Comparison of ENCODE assay signal across 8 cellular contexts in the genomic region with DNA sequence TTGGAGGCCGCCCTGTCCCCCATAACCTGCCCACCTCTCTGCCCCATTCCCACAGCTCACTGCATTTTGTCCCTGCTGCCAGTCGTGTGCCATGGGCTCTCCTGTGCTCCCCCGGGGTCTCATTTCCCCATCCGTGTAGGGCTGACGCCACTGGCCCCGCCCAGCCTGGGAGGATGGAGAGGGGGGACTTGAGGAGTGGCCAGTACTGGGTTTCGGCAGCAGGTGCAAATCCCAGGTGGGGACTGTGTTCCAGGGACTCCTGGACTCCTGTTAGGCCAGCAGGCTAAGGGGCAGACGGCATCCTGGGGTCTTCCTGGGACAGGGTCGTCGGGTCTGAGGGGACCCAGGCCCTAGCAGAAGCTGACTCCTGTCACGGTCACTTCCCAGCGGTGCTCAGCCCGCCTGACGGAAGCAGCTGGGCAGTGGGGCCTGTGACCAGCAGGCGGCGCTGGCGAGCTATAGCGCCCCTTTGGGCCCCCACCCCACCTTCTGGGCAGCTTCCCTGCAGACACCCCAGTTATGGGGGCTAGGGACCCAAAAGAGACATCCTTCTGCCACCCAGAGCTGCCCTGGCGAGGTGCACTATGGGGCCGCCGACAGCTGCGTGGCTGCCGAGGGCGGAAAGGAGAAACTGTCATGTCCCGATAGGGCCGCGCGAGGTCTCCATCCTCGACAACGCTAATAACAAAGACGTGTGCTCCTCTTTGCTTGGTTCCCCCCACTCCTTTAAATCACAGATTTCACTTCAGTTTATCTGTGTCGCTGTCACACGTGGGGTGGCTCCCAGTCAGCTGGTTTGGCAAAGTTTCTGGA. TPM values are rescaled to one million over a fixed set of nuclear protein-coding genes. Genes with fewer than 3 reads are reported as not detected.
DNase-seq lines count a peak whose midpoint lies in the region; ATAC-seq and TF ChIP-seq lines count a peak whose summit lies in the region.

No MANE protein-coding gene starts in this region.

- H3K36me3 Mint-ChIP-seq in Calu3 (ENCODE audit: insufficient read depth, unreplicated experiment): peaks cover 21% of the 10 kb centered on the region
- H3K36me3 Mint-ChIP-seq in activated naive CD8-positive, alpha-beta T cell treated with anti-CD3 and anti-CD28 coated beads for 36 hours: no peaks in the 10 kb centered on the region

- H3K4me3 ChIP-seq in SK-N-SH (ENCODE audit: low read depth in 2 of 2, low read length in 1 of 2) (peak overlapping the region; percentile 47 to 74), prostate gland (peak overlapping the region; percentile 11 to 21), uterus (peak overlapping the region; percentile 0 to 34)

- H3K4me3 Mint-ChIP-seq in Calu3 (ENCODE audit: low read depth, unreplicated experiment): peak overlapping the region; percentile 62
- peak overlapping the region; percentile 64 for H3K4me3 Mint-ChIP-seq in activated naive CD8-positive, alpha-beta T cell treated with anti-CD3 and anti-CD28 coated beads for 36 hours

- H3K9me3 Mint-ChIP-seq in Calu3 (ENCODE audit: low read depth, unreplicated experiment): no peaks in the 10 kb centered on the region
- H3K9me3 Mint-ChIP-seq in activated naive CD8-positive, alpha-beta T cell treated with anti-CD3 and anti-CD28 coated beads for 36 hours: no peaks in the 10 kb centered on the region

- TF ChIP-seq RAD21 in SK-N-SH (IDR thresholded peaks at IDR 0.05; ENCODE audit: low read length): peak; percentile 71

- H3K27ac ChIP-seq in SK-N-SH (ENCODE audit: low read depth in 2 of 2, low read length in 1 of 2) (peak overlapping the region in 1 of 2 experiments; percentile 13; a peak in 1 of 4 replicates), prostate gland (no peak overlapping the region), uterus (no peak overlapping the region)

- H3K9me3 ChIP-seq in SK-N-SH (no peaks in the 10 kb centered on the region), prostate gland (no peaks in the 10 kb centered on the region), uterus (no peaks in the 10 kb centered on the region)

- POLR2A ChIA-PET in SK-N-SH (lab: Yijun Ruan, JAX): interaction anchor here (0.9 to 1.9 kb wide), 2 partner anchors 36 to 59 kb away, joined by 3 to 7 read pairs; no protein-coding TSS in a partner anchor

- no peak overlapping the region for H3K9ac ChIP-seq in SK-N-SH

- H3K27ac Mint-ChIP-seq in Calu3 (ENCODE audit: unreplicated experiment): no peak overlapping the region
- H3K27ac Mint-ChIP-seq in activated naive CD8-positive, alpha-beta T cell treated with anti-CD3 and anti-CD28 coated beads for 36 hours: no peak overlapping the region

- BruUV-seq in Calu3 (replicated peaks; lab: Mats Ljungman, UMichigan): no TSS peak

- H3K36me3 ChIP-seq in SK-N-SH (replicated peaks in 1 of 2; ENCODE audit: control insufficient read depth in 1 of 2, insufficient read depth in 2 of 2, low read length in 1 of 2) (peaks cover 0 to 12% of the 10 kb centered on the region in 2 experiments), prostate gland (peaks cover 0 to 3% of the 10 kb centered on the region in 2 donors), uterus (no peaks in the 10 kb centered on the region)

- H3F3A ChIP-seq in SK-N-SH (replicated peaks; ENCODE audit: insufficient read depth): no peaks in the 10 kb centered on the region

- H3K4me1 ChIP-seq in SK-N-SH (ENCODE audit: control insufficient read depth in 1 of 2, insufficient read depth in 2 of 2, low read depth in 1 of 2, low read length in 1 of 2): peaks cover 0 to 42% of the 10 kb centered on the region in 2 experiments; a peak in 2 of 4 replicates
- H3K4me1 ChIP-seq in prostate gland (replicated peaks): no peaks in the 10 kb centered on the region
- H3K4me1 ChIP-seq in uterus: peaks cover 0 to 5% of the 10 kb centered on the region in 2 donors

- peaks cover 8% of the 10 kb centered on the region for H3K4me1 Mint-ChIP-seq in Calu3 (ENCODE audit: low read depth, unreplicated experiment)
- peaks cover 5% of the 10 kb centered on the region for H3K4me1 Mint-ChIP-seq in activated naive CD8-positive, alpha-beta T cell treated with anti-CD3 and anti-CD28 coated beads for 36 hours

- DNase-seq in Calu3 (peak; percentile 67), SK-N-SH (peak; percentile 89), left ventricle myocardium superior (peak; percentile 75), prostate gland (ENCODE audit: low spot score) (no peak), uterus (peak; percentile 33 to 67)
- peak; percentile 57 for DNase-seq in activated naive CD8-positive, alpha-beta T cell treated with anti-CD3 and anti-CD28 coated beads for 36 hours

- no peaks in the 10 kb centered on the region for H4K20me1 ChIP-seq in SK-N-SH (ENCODE audit: insufficient read depth)

- no peak for TF ChIP-seq EP300 in SK-N-SH (IDR thresholded peaks at IDR 0.05; ENCODE audit: borderline replicate concordance in 1 of 2, low read depth in 1 of 2, low read length in 1 of 2)

- peak; percentile 47 for ATAC-seq in HG02973 (IDR thresholded peaks at IDR 0.05; ENCODE audit: unreplicated experiment)
- peak; percentile 73 for ATAC-seq in left ventricle myocardium superior
- no peak for ATAC-seq in GM21381 (IDR thresholded peaks at IDR 0.05; ENCODE audit: unreplicated experiment)

- H3K9me2 ChIP-seq in SK-N-SH: no peaks in the 10 kb centered on the region

- H3K27me3 Mint-ChIP-seq in Calu3 (ENCODE audit: unreplicated experiment): no peaks in the 10 kb centered on the region
- H3K27me3 Mint-ChIP-seq in activated naive CD8-positive, alpha-beta T cell treated with anti-CD3 and anti-CD28 coated beads for 36 hours: peaks cover 4% of the 10 kb centered on the region

- peak overlapping the region; percentile 92 for H3K4me2 ChIP-seq in SK-N-SH

- TF ChIP-seq POLR2A in prostate gland (IDR thresholded peaks at IDR 0.05) (no peak), uterus (IDR thresholded peaks at IDR 0.05) (no peak)

- peak overlapping the region; percentile 77; the same call in 1 of the 2 replicates for H2AFZ ChIP-seq in SK-N-SH (ENCODE audit: low read depth)

- CTCF ChIA-PET in Calu3 (lab: Charles Lee) (interaction anchor here (0.6 to 1.3 kb wide), 13 partner anchors 16 to 1289 kb away, joined by 3 to 13 read pairs (median 3); no protein-coding TSS in a partner anchor), SK-N-SH (lab: Yijun Ruan, JAX) (interaction anchor here (0.6 to 12.2 kb wide), 69 partner anchors 9 to 526 kb away, joined by 3 to 270 read pairs (median 6); a partner anchor contains a TSS)

- no peaks in the 10 kb centered on the region for H3K79me2 ChIP-seq in SK-N-SH (ENCODE audit: insufficient read depth)

- intact Hi-C loops in Calu3 (cut with micrococcal nuclease; ENCODE audit: unreplicated experiment) (loop anchor here (1.0 to 5.0 kb wide), 2 partner anchors 61 to 430 kb away; no protein-coding TSS in a partner anchor), left ventricle myocardium superior (cut with micrococcal nuclease) (loop anchor here (2.0 kb wide), 1 partner anchor 62 kb away; no protein-coding TSS in a partner anchor), prostate gland (cut with DNase I) (loop anchor here (5.0 kb wide), 3 partner anchors 60 to 490 kb away; no protein-coding TSS in a partner anchor), uterus (cut with DNase I; ENCODE audit: low total_unique reads) (loop anchor here (10.0 kb wide), 1 partner anchor 58 kb away; no protein-coding TSS in a partner anchor)

- 15% methylated on average over 22 of the region's 33 CpGs for WGBS in SK-N-SH (ENCODE audit: low lambda C conversion rate)
- WGBS in prostate gland: 6% methylated on average over 31 of the region's 33 CpGs

- TF ChIP-seq CTCF in Calu3 (IDR thresholded peaks at IDR 0.05; ENCODE audit: unreplicated experiment): peak; percentile 99
- peak; percentile 100 for TF ChIP-seq CTCF in SK-N-SH (IDR thresholded peaks at IDR 0.05)
- TF ChIP-seq CTCF in prostate gland (IDR thresholded peaks at IDR 0.05): peak; percentile 78 to 98 (median 92)
- peak; percentile 95 to 97 (median 96) for TF ChIP-seq CTCF in uterus (IDR thresholded peaks at IDR 0.05)

- H3K27me3 ChIP-seq in SK-N-SH (ENCODE audit: insufficient read depth) (no peaks in the 10 kb centered on the region), prostate gland (replicated peaks; ENCODE audit: insufficient read depth) (no peaks in the 10 kb centered on the region), uterus (no peaks in the 10 kb centered on the region)

TF ChIP-seq in SK-N-SH, 30 proteins besides CTCF, POLR2A, EP300 and RAD21:
- TF ChIP-seq POLR2AphosphoS5 (IDR thresholded peaks at IDR 0.05; ENCODE audit: low read depth, low read length) (0 out of 2 replicates have a peak, but pooled peaks have one; percentile 14), SMC3 (IDR thresholded peaks at IDR 0.05; ENCODE audit: low read depth, low read length) (peak; percentile 78), GATA2 (CRISPR knock-in tag; IDR thresholded peaks at IDR 0.05) (no peak), SIN3A (IDR thresholded peaks at IDR 0.05; ENCODE audit: borderline replicate concordance, low read depth, low read length) (peak; percentile 42; the same call in 1 of the 2 replicates)
- TF ChIP-seq, protein P1, sequence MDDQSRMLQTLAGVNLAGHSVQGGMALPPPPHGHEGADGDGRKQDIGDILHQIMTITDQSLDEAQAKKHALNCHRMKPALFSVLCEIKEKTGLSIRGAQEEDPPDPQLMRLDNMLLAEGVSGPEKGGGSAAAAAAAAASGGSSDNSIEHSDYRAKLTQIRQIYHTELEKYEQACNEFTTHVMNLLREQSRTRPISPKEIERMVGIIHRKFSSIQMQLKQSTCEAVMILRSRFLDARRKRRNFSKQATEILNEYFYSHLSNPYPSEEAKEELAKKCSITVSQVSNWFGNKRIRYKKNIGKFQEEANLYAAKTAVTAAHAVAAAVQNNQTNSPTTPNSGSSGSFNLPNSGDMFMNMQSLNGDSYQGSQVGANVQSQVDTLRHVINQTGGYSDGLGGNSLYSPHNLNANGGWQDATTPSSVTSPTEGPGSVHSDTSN (IDR thresholded peaks at IDR 0.05): no peak

RNA-seq across cellular contexts. Expression of a gene that starts 1.0 kb away (rescaled TPM):
- total RNA-seq in Calu3 (2022) (3.7 and 5.2 TPM in 2 replicates), left ventricle myocardium superior (4.6 TPM), prostate gland (100 to 1,000 TPM in 1 of 2 donors, 1 to 10 TPM in 1; 3.1 to 102 TPM), uterus (10 to 100 TPM in 1 of 4 donors, 1 to 10 TPM in 3; 2.0 to 18.2 (median 6.6) TPM)
- 0.08 and 0.11 TPM in 2 replicates for polyA plus RNA-seq in SK-N-SH (2012; rRNA removed)
- 0.03 and 0.04 TPM in 2 replicates for polyA plus RNA-seq in SK-N-SH (2012; cell fraction: cytosol; rRNA removed)
- 0.74 and 0.85 TPM in 2 replicates for polyA plus RNA-seq in SK-N-SH (2012; cell fraction: nucleus; rRNA removed)
- under 1 TPM; 0.06 to 0.16 TPM for total RNA-seq in activated naive CD8-positive, alpha-beta T cell treated with anti-CD3 and anti-CD28 coated beads for 36 hours

RNA-seq across cellular contexts. Expression of a gene that starts 24.4 kb away (rescaled TPM):
- total RNA-seq in Calu3 (2022) (1.1 and 2.6 TPM in 2 replicates), left ventricle myocardium superior (not detected), prostate gland (1 to 10 TPM in 1 of 2 donors, not detected in 1; 8.0 TPM), uterus (1 to 10 TPM in 2 of 4 donors, not detected in 2; 1.0 to 2.1 TPM)
- polyA plus RNA-seq in SK-N-SH (2012; rRNA removed): 0.20 TPM in 1 of 2 replicates, not detected in the other
- 0.23 TPM in 1 of 2 replicates, not detected in the other for polyA plus RNA-seq in SK-N-SH (2012; cell fraction: cytosol; rRNA removed)
- polyA plus RNA-seq in SK-N-SH (2012; cell fraction: nucleus; rRNA removed): 1.5 TPM in 2 replicates
- total RNA-seq in activated naive CD8-positive, alpha-beta T cell treated with anti-CD3 and anti-CD28 coated beads for 36 hours: not detected
